In genomic region chr10:113854757-113855626, GRCh38 we compare ENCODE assay signal across 7 cellular contexts. TPM values are rescaled to one million over a fixed set of nuclear protein-coding genes. Genes with fewer than 3 reads are reported as not detected.
A peak's percentile ranks its signal among the peaks of the same experiment; 100 is the strongest.
DNase-seq lines count a peak whose midpoint lies in the region; ATAC-seq and TF ChIP-seq lines count a peak whose summit lies in the region.

No MANE protein-coding gene starts in this region.

- H3K4me3 ChIP-seq in GM06990 (replicated peaks; ENCODE audit: low read depth, low read length), result peak overlapping the region; percentile 91

- no peak for TF ChIP-seq CTCF in GM06990 (IDR thresholded peaks at IDR 0.05; ENCODE audit: insufficient read depth, low read length, poor library complexity, severe bottlenecking)

- no peaks in the 10 kb centered on the region for H3K36me3 ChIP-seq in GM06990 (ENCODE audit: control insufficient read depth, insufficient read depth, low read length)

- DNase-seq in GM06990 (ENCODE audit: extremely low read depth, insufficient read length) (peak; percentile 81), LHCN-M2 (ENCODE audit: low read depth) (peak; percentile 57), kidney tubule cell (ENCODE audit: low spot score) (peak; percentile 56)
- peak in 3 of 4 experiments; percentile 25 to 48 (median 37) for DNase-seq in activated CD4-positive, CD25-positive, alpha-beta regulatory T cell (lab: John Stamatoyannopoulos, UW)
- DNase-seq in stimulated activated CD4-positive, alpha-beta T cell treated with anti-CD3 and anti-CD28 coated beads, Interleukin-2, amount 100 ng/mL, for 24 hours, result peak; percentile 7 to 48

- no peaks in the 10 kb centered on the region for H3K27me3 ChIP-seq in GM06990 (replicated peaks; ENCODE audit: control insufficient read depth, insufficient read depth, low read length)

- peak; percentile 23 for ATAC-seq in GM21786 (IDR thresholded peaks at IDR 0.05; ENCODE audit: unreplicated experiment)

- H3K27ac ChIP-seq in cingulate gyrus (ENCODE audit: low read depth, low read length), result peak overlapping the region; percentile 73

RNA-seq across cellular contexts. Expression of gene NHLRC2, which starts 0.5 kb away (rescaled TPM):
- total RNA-seq in LHCN-M2 (2014; rRNA removed), result 18.5 and 19.2 TPM in 2 replicates
- polyA plus RNA-seq in LHCN-M2 (2012), result 2.0 TPM

RNA-seq across cellular contexts. Expression of gene DCLRE1A, which starts 1.1 kb away (rescaled TPM):
- 6.3 and 6.8 TPM in 2 replicates for total RNA-seq in LHCN-M2 (2014; rRNA removed)
- 1.7 TPM for polyA plus RNA-seq in LHCN-M2 (2012)

Comparison
In these comparisons a context has a peak if more than half of its experiments do, and no peak if none do; other contexts are left out.
1. Peak in every context shown above with its lines: DNase-seq, ATAC-seq, H3K4me3 ChIP-seq and H3K27ac ChIP-seq.
2. DNase-seq: peak in every context shown above with its lines; median percentile 81 in GM06990; 57 in LHCN-M2; 56 in kidney tubule cell; 37 in activated CD4-positive, CD25-positive, alpha-beta regulatory T cell; 28 in stimulated activated CD4-positive, alpha-beta T cell treated with anti-CD3 and anti-CD28 coated beads, Interleukin-2, amount 100 ng/mL, for 24 hours.